24 cellular contexts compared by ENCODE assay signal in the genomic region with DNA sequence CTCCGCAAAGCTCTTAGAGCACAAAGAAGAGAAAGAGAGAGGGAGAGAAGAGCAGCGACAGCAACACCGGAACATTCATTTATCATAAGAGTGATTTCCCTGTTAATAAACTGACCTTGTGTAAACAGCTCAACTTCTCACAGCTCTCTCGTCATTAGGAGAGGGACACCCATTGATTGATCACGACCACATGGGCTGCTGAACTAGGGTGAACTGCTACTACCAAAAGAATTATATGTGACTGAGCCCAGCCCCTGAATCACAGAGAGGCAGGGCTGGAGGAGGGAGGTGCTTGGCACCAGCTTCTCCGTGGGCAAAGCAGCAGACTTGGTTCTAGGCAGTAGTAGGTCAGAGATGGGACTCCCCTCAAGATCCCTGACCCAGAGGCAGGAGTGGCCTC.
"Had no signal": no experiment of that assay in that cellular context is flagged by ENCODE, and none has a peak within 500 bp of the region (broad histone marks: within the 10 kb centered on the region; RNA-seq: fewer than 3 reads in every experiment).

No MANE protein-coding gene starts in this region.

- H3K4me1 ChIP-seq: parathyroid adenoma, prostate gland, right atrium auricular region, tibial nerve, upper lobe of left lung had no signal

- DNase-seq: cerebellar nuclear complex; cortex of kidney; effector CD4-positive, alpha-beta T cell; hypothalamus; kidney; natural killer cell; occipital lobe; stimulated activated CD4-positive, alpha-beta T cell treated with anti-CD3 and anti-CD28 coated beads, Interleukin-12 subunit alpha, Interleukin-12 subunit beta, amount 100 ng/mL, for 4 hours; stimulated activated CD4-positive, alpha-beta T cell treated with anti-CD3 and anti-CD28 coated beads, Interleukin-2, amount 100 ng/mL, for 24 hours; stimulated activated CD4-positive, alpha-beta T cell treated with anti-CD3 and anti-CD28 coated beads, Interleukin-4, amount 100 ng/mL, for 4 hours; stimulated activated naive B cell treated with anti-CD40 and anti-IgM and Interleukin-4, amounts not matched to agents 10 μg/mL and 1 μg/mL and 100 μg/mL, for 72 hours had no signal

- ATAC-seq: left lobe of liver; natural killer cell; sciatic nerve; stimulated activated naive B cell treated with anti-CD40 and anti-IgM and Interleukin-4, amounts not matched to agents 10 μg/mL and 1 μg/mL and 100 μg/mL, for 72 hours had no signal

- H3K27ac ChIP-seq: neural progenitor cell, parathyroid adenoma, prostate gland, right atrium auricular region, thoracic aorta, tibial nerve, upper lobe of left lung had no signal

- H3K9me3 ChIP-seq: prostate gland, right atrium auricular region, thoracic aorta, tibial nerve, upper lobe of left lung had no signal

- FAIRE-seq: frontal cortex, kidney, urothelium cell line had no signal

- H3K4me3 ChIP-seq: lung, neural progenitor cell, prostate gland, right atrium auricular region, smooth muscle cell, thoracic aorta, tibial nerve, upper lobe of left lung had no signal

- H3K27me3 ChIP-seq: neural progenitor cell, right atrium auricular region, tibial nerve, upper lobe of left lung had no signal

- H3K36me3 ChIP-seq: neural progenitor cell, prostate gland, right atrium auricular region, thoracic aorta, tibial nerve, upper lobe of left lung had no signal
